ENCODE assay signal across 21 cellular contexts in genomic region chr14:23097786-23098185, GRCh38. TPM values are rescaled to one million over a fixed set of nuclear protein-coding genes. Genes with fewer than 3 reads are reported as not detected.
DNase-seq lines count a peak whose midpoint lies in the region; ATAC-seq and TF ChIP-seq lines count a peak whose summit lies in the region.
"Had no signal": no experiment of that assay in that cellular context is flagged by ENCODE, and none has a peak within 500 bp of the region (broad histone marks: within the 10 kb centered on the region; RNA-seq: fewer than 3 reads in every experiment).

No MANE protein-coding gene starts in this region.

- peaks cover 45% of the 10 kb centered on the region for H3K4me1 Mint-ChIP-seq in CD8-positive, alpha-beta T cell (ENCODE audit: low read depth)
- H3K4me1 Mint-ChIP-seq in nephron progenitor cell, result no peaks in the 10 kb centered on the region

- POLR2A ChIA-PET in CD8-positive, alpha-beta T cell (lab: Charles Lee), result no interaction called here

- TF ChIP-seq POLR2A in NB4 (IDR thresholded peaks at IDR 0.05; ENCODE audit: extremely low read depth, insufficient read length), result no peak

- H3K36me3 Mint-ChIP-seq in CD8-positive, alpha-beta T cell, result peaks cover 34% of the 10 kb centered on the region
- peaks cover 25% of the 10 kb centered on the region for H3K36me3 Mint-ChIP-seq in nephron progenitor cell (ENCODE audit: low read depth)
- H3K36me3 Mint-ChIP-seq: natural killer cell had no signal

- peaks cover 49% of the 10 kb centered on the region for H3K79me2 ChIP-seq in smooth muscle cell (ENCODE audit: low read depth)

- no peak overlapping the region for H3K9ac ChIP-seq in smooth muscle cell (ENCODE audit: low read depth)

- WGBS in smooth muscle cell (ENCODE audit: low lambda C conversion rate), result 94% methylated on average over 7 of the region's 7 CpGs

- no peaks in the 10 kb centered on the region for H3K27me3 Mint-ChIP-seq in CD8-positive, alpha-beta T cell (ENCODE audit: low read depth)
- no peaks in the 10 kb centered on the region for H3K27me3 Mint-ChIP-seq in nephron progenitor cell (ENCODE audit: low read depth, poor library complexity)
- H3K27me3 Mint-ChIP-seq: IgD-negative memory B cell had no signal

- H4K20me1 ChIP-seq in smooth muscle cell (ENCODE audit: low read depth), result peaks cover 46% of the 10 kb centered on the region

- H3K27me3 ChIP-seq in CD8-positive, alpha-beta T cell (ENCODE audit: insufficient read depth, low read length), result no peaks in the 10 kb centered on the region
- no peaks in the 10 kb centered on the region for H3K27me3 ChIP-seq in smooth muscle cell (ENCODE audit: low read depth)
- H3K27me3 ChIP-seq: cardiac muscle cell, tibial artery had no signal

- no peak overlapping the region for H2AFZ ChIP-seq in smooth muscle cell (ENCODE audit: low read depth)

- no peak overlapping the region for H3K4me3 ChIP-seq in CD8-positive, alpha-beta T cell (ENCODE audit: low read depth, low read length)
- H3K4me3 ChIP-seq in NB4 (ENCODE audit: low read depth, low read length) (peak overlapping the region; percentile 88), smooth muscle cell (no peak overlapping the region)
- H3K4me3 ChIP-seq: cardiac muscle cell, tibial artery had no signal

- no peaks in the 10 kb centered on the region for H3K9me3 Mint-ChIP-seq in CD8-positive, alpha-beta T cell
- no peaks in the 10 kb centered on the region for H3K9me3 Mint-ChIP-seq in nephron progenitor cell
- H3K9me3 Mint-ChIP-seq: IgD-negative memory B cell, natural killer cell had no signal

- no peak for ATAC-seq in CD8-positive, alpha-beta T cell
- ATAC-seq: HCT116, left ventricle myocardium superior, natural killer cell had no signal

- H3K36me3 ChIP-seq in CD8-positive, alpha-beta T cell (ENCODE audit: insufficient read depth, low read length), result peaks cover 9% of the 10 kb centered on the region
- peaks cover 5% of the 10 kb centered on the region for H3K36me3 ChIP-seq in smooth muscle cell (ENCODE audit: low read depth)

- intact Hi-C loops in CD8-positive, alpha-beta T cell (cut with DNase I, micrococcal nuclease), result loop anchor here (2.0 to 10.0 kb wide), 3 partner anchors 21 to 457 kb away; partner anchors contain the start of genes CEBPE (in 1 of the 2), OXA1L (in 1 of the 2), THTPA (in 1 of the 2) and ZFHX2 (in 1 of the 2)

- no peak overlapping the region for H3K4me2 ChIP-seq in smooth muscle cell

- H3K9me3 ChIP-seq in CD8-positive, alpha-beta T cell (ENCODE audit: low read length), result no peaks in the 10 kb centered on the region
- no peaks in the 10 kb centered on the region for H3K9me3 ChIP-seq in smooth muscle cell (replicated peaks; ENCODE audit: low read depth)
- H3K9me3 ChIP-seq: Caco-2, tibial artery had no signal

- no peak for TF ChIP-seq CTCF in CD8-positive, alpha-beta T cell (IDR thresholded peaks at IDR 0.05)
- TF ChIP-seq CTCF in NB4 (IDR thresholded peaks at IDR 0.05; ENCODE audit: low read depth, low read length) (no peak), nephron progenitor cell (IDR thresholded peaks at IDR 0.05) (no peak), smooth muscle cell (IDR thresholded peaks at IDR 0.05; ENCODE audit: borderline replicate concordance, insufficient read depth, poor library complexity, severe bottlenecking) (no peak)

- no peak overlapping the region for H3K27ac ChIP-seq in CD8-positive, alpha-beta T cell (ENCODE audit: low read depth, low read length)
- H3K27ac ChIP-seq in smooth muscle cell (ENCODE audit: low read depth), result no peak overlapping the region
- H3K27ac ChIP-seq: cardiac muscle cell, tibial artery had no signal

- H3K4me3 Mint-ChIP-seq in CD8-positive, alpha-beta T cell, result no peak overlapping the region
- H3K4me3 Mint-ChIP-seq in nephron progenitor cell, result no peak overlapping the region
- H3K4me3 Mint-ChIP-seq: natural killer cell had no signal

- H3F3A ChIP-seq in smooth muscle cell (ENCODE audit: low read depth), result no peaks in the 10 kb centered on the region

- CTCF ChIA-PET in CD8-positive, alpha-beta T cell (lab: Charles Lee), result interaction anchor here (0.7 to 5.1 kb wide), 5 partner anchors 12 to 228 kb away, joined by 3 to 37 read pairs (median 4); no protein-coding TSS in a partner anchor

- DNase-seq in CD8-positive, alpha-beta T cell, result no peak
- DNase-seq in NB4 (ENCODE audit: low read depth), result no peak
- no peak for DNase-seq in nephron progenitor cell
- no peak for DNase-seq in smooth muscle cell (lab: John Stamatoyannopoulos, UW; ENCODE audit: unreplicated experiment)
- no peak for DNase-seq in NCI-H69 (lab: John Stamatoyannopoulos, UW)
- DNase-seq: activated CD4-positive, alpha-beta T cell treated with anti-CD3 and anti-CD28 coated beads, Interleukin-2, amount 50 U/mL, for 48 hours; Caco-2; effector memory CD4-positive, alpha-beta T cell; left ventricle myocardium superior; natural killer cell; NCI-H1092 treated with DMSO at 0.1 percent for 48 hours; NCI-H2227 treated with DMSO at 0.1 percent for 48 hours; SHP77; stimulated activated CD4-positive, alpha-beta T cell treated with anti-CD3 and anti-CD28 coated beads, Interleukin-2, amount 100 ng/mL, for 24 hours; T1000; tibial artery had no signal

- peak overlapping the region; percentile 45 for H3K27ac Mint-ChIP-seq in CD8-positive, alpha-beta T cell
- H3K27ac Mint-ChIP-seq in nephron progenitor cell, result peak overlapping the region; percentile 6
- H3K27ac Mint-ChIP-seq: IgD-negative memory B cell, natural killer cell had no signal

- peaks cover 30% of the 10 kb centered on the region for H3K4me1 ChIP-seq in CD8-positive, alpha-beta T cell (ENCODE audit: insufficient read depth, low read length)
- peaks cover 12% of the 10 kb centered on the region for H3K4me1 ChIP-seq in smooth muscle cell (ENCODE audit: low read depth)

RNA-seq across cellular contexts. Expression of gene C14orf119, which starts 2.5 kb away (rescaled TPM):
- total RNA-seq in CD8-positive, alpha-beta T cell, result 1 to 10 TPM; 3.5 to 3.8 TPM
- 54.1 and 57.2 TPM in 2 replicates for total RNA-seq in smooth muscle cell
- polyA plus RNA-seq in smooth muscle cell, result 119 and 130 TPM in 2 replicates

RNA-seq across cellular contexts. Expression of gene ACIN1, which starts 2.9 kb away (rescaled TPM):
- total RNA-seq in CD8-positive, alpha-beta T cell, result 100 to 1,000 TPM; 303 to 313 TPM
- 64.5 and 69.0 TPM in 2 replicates for total RNA-seq in smooth muscle cell
- 33.7 and 39.3 TPM in 2 replicates for polyA plus RNA-seq in smooth muscle cell

RNA-seq across cellular contexts. Expression of gene CIROP, which starts 7.0 kb away (rescaled TPM):
- not detected for total RNA-seq in CD8-positive, alpha-beta T cell
- total RNA-seq in smooth muscle cell, result not detected in 2 replicates
- not detected in 2 replicates for polyA plus RNA-seq in smooth muscle cell
- total RNA-seq: Caco-2, G401, left ventricle myocardium superior, natural killer cell, renal cortical epithelial cell had no signal
- polyA plus RNA-seq: cardiac muscle cell, IgD-negative memory B cell had no signal

RNA-seq across cellular contexts. Expression of gene CEBPE, which starts 21.3 kb away (rescaled TPM):
- total RNA-seq in CD8-positive, alpha-beta T cell, result not detected
- not detected in 2 replicates for total RNA-seq in smooth muscle cell
- not detected in 2 replicates for polyA plus RNA-seq in smooth muscle cell
- total RNA-seq: Caco-2, cardiac muscle cell, G401, left ventricle myocardium superior, natural killer cell, renal cortical epithelial cell had no signal
- polyA plus RNA-seq: cardiac muscle cell, IgD-negative memory B cell had no signal

RNA-seq across cellular contexts. Expression of gene CDH24, which starts 40.5 kb away (rescaled TPM):
- total RNA-seq in CD8-positive, alpha-beta T cell, result 1 to 10 TPM; 1.5 to 2.1 TPM
- 3.6 and 5.5 TPM in 2 replicates for total RNA-seq in smooth muscle cell
- 6.9 and 8.0 TPM in 2 replicates for polyA plus RNA-seq in smooth muscle cell

Comparison
In these comparisons a context has a peak if more than half of its experiments do, and no peak if none do; other contexts are left out.
1. RNA of gene C14orf119, which starts 2.5 kb away (total RNA-seq): 54.1 to 57.2 TPM in smooth muscle cell; 3.5 to 3.8 TPM in CD8-positive, alpha-beta T cell; every median in the first group is over 10 times any median in the second.